ENCODE assay signal across 11 cellular contexts in genomic region chr14:54737132-54737711, GRCh38.
DNase-seq lines count a peak whose midpoint lies in the region; ATAC-seq and TF ChIP-seq lines count a peak whose summit lies in the region.
"Had no signal": no experiment of that assay in that cellular context is flagged by ENCODE, and none has a peak within 500 bp of the region (broad histone marks: within the 10 kb centered on the region; RNA-seq: fewer than 3 reads in every experiment).

No MANE protein-coding gene starts in this region.

- peak; percentile 12 for DNase-seq in activated T-cell treated with anti-CD3 and anti-CD28 coated beads for 48 hours (ENCODE audit: low read depth)
- no peak for DNase-seq in activated T-cell treated with anti-CD3 and anti-CD28 coated beads for 4 hours
- peak; percentile 58 for DNase-seq in epithelial cell of prostate (ENCODE audit: low read depth, low spot score)
- DNase-seq in stimulated activated CD8-positive, alpha-beta memory T cell treated with anti-CD3 and anti-CD28 coated beads, Interleukin-4, amount 100 ng/mL, for 48 hours = peak; percentile 36
- DNase-seq in DMS153 (lab: John Stamatoyannopoulos, UW) = no peak
- DNase-seq: BE2C, NCI-H187, SHP77 treated with DMSO at 0.1 percent for 48 hours had no signal

- ATAC-seq in SK-N-SH treated with all-trans-retinoic acid at 6 μM for 48 hours (peak; percentile 84), GM21786 (IDR thresholded peaks at IDR 0.05; ENCODE audit: unreplicated experiment) (no peak), HG03571 (IDR thresholded peaks at IDR 0.05; ENCODE audit: unreplicated experiment) (no peak)

- peak overlapping the region; percentile 51 for H3K27ac ChIP-seq in epithelial cell of prostate

TF ChIP-seq in SK-N-SH treated with all-trans-retinoic acid at 6 μM for 48 hours, 23 proteins besides CTCF, POLR2A, EP300 and RAD21:
- TF ChIP-seq CSDC2 (CRISPR knock-in tag; IDR thresholded peaks at IDR 0.05) (no peak), TCF4 (CRISPR knock-in tag; IDR thresholded peaks at IDR 0.05; ENCODE audit: borderline replicate concordance) (no peak), ARNTL (CRISPR knock-in tag; IDR thresholded peaks at IDR 0.05; ENCODE audit: borderline replicate concordance, low read depth) (no peak), ZNF565 (CRISPR knock-in tag; conservative IDR thresholded peaks at IDR 0.05; ENCODE audit: low read depth) (no peak), PPARA (CRISPR knock-in tag; IDR thresholded peaks at IDR 0.05; ENCODE audit: borderline replicate concordance) (no peak), RARB (CRISPR knock-in tag; IDR thresholded peaks at IDR 0.05) (no peak), ESRRG (CRISPR knock-in tag; IDR thresholded peaks at IDR 0.05) (no peak), TSHZ2 (CRISPR knock-in tag; IDR thresholded peaks at IDR 0.05) (no peak), OSR1 (CRISPR knock-in tag; IDR thresholded peaks at IDR 0.05) (no peak), ZNF8 (CRISPR knock-in tag; IDR thresholded peaks at IDR 0.05) (no peak), GLIS3 (CRISPR knock-in tag; IDR thresholded peaks at IDR 0.05) (no peak), ZNF70 (CRISPR knock-in tag; IDR thresholded peaks at IDR 0.05) (no peak), SNAI2 (CRISPR knock-in tag; IDR thresholded peaks at IDR 0.05) (no peak), BACH2 (CRISPR knock-in tag; IDR thresholded peaks at IDR 0.05; ENCODE audit: borderline replicate concordance) (no peak), PATZ1 (CRISPR knock-in tag; IDR thresholded peaks at IDR 0.05; ENCODE audit: borderline replicate concordance) (no peak)
- TF ChIP-seq, protein P1, sequence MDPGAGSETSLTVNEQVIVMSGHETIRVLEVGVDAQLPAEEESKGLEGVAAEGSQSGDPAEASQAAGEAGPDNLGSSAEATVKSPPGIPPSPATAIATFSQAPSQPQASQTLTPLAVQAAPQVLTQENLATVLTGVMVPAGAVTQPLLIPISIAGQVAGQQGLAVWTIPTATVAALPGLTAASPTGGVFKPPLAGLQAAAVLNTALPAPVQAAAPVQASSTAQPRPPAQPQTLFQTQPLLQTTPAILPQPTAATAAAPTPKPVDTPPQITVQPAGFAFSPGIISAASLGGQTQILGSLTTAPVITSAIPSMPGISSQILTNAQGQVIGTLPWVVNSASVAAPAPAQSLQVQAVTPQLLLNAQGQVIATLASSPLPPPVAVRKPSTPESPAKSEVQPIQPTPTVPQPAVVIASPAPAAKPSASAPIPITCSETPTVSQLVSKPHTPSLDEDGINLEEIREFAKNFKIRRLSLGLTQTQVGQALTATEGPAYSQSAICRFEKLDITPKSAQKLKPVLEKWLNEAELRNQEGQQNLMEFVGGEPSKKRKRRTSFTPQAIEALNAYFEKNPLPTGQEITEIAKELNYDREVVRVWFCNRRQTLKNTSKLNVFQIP (CRISPR knock-in tag; IDR thresholded peaks at IDR 0.05; ENCODE audit: borderline replicate concordance, low read depth) = no peak

Comparison
In these comparisons a context has a peak if more than half of its experiments do, and no peak if none do; other contexts are left out.
1. DNase-seq: peak in activated T-cell treated with anti-CD3 and anti-CD28 coated beads for 48 hours (single experiment), epithelial cell of prostate (single experiment) and stimulated activated CD8-positive, alpha-beta memory T cell treated with anti-CD3 and anti-CD28 coated beads, Interleukin-4, amount 100 ng/mL, for 48 hours (single experiment); none in activated T-cell treated with anti-CD3 and anti-CD28 coated beads for 4 hours (single experiment) and DMS153 (single experiment).